Comparison of ENCODE assay signal across 8 cellular contexts in genomic region chr1:13965770-13966398, GRCh38.
A peak's percentile ranks its signal among the peaks of the same experiment; 100 is the strongest.
DNase-seq lines count a peak whose midpoint lies in the region; ATAC-seq and TF ChIP-seq lines count a peak whose summit lies in the region.

No MANE protein-coding gene starts in this region.

- H3K27ac Mint-ChIP-seq in CD8-positive, alpha-beta T cell: no peak overlapping the region

- no peak overlapping the region for H3K4me3 Mint-ChIP-seq in CD8-positive, alpha-beta T cell

- H3K9me3 ChIP-seq in NT2/D1 (ENCODE audit: insufficient read depth, low read length) (peaks cover 9% of the 10 kb centered on the region; the same call in 1 of the 2 replicates), mucosa of descending colon (peaks cover 6% of the 10 kb centered on the region)
- no peaks in the 10 kb centered on the region for H3K9me3 ChIP-seq in CD8-positive, alpha-beta T cell (ENCODE audit: low read length)

- CTCF ChIA-PET in CD8-positive, alpha-beta T cell (lab: Charles Lee): no interaction called here

- H3K4me3 ChIP-seq in NT2/D1 (ENCODE audit: insufficient read length, low read depth): no peak overlapping the region
- no peak overlapping the region for H3K4me3 ChIP-seq in mucosa of descending colon
- no peak overlapping the region for H3K4me3 ChIP-seq in CD8-positive, alpha-beta T cell (ENCODE audit: low read depth, low read length)

- H3K9ac ChIP-seq in NT2/D1 (ENCODE audit: insufficient read length, low read depth): no peak overlapping the region

- POLR2A ChIA-PET in CD8-positive, alpha-beta T cell (lab: Charles Lee): no interaction called here

- TF ChIP-seq CTCF in mucosa of descending colon (IDR thresholded peaks at IDR 0.05): no peak
- no peak for TF ChIP-seq CTCF in CD8-positive, alpha-beta T cell (IDR thresholded peaks at IDR 0.05)

- H3K36me3 Mint-ChIP-seq in CD8-positive, alpha-beta T cell: no peaks in the 10 kb centered on the region

- peaks cover 7% of the 10 kb centered on the region for H3K9me3 Mint-ChIP-seq in CD8-positive, alpha-beta T cell

- H3K27ac ChIP-seq in CD8-positive, alpha-beta T cell (ENCODE audit: low read depth, low read length): no peak overlapping the region

- ATAC-seq in mucosa of descending colon (peak; percentile 79), GM19351 (IDR thresholded peaks at IDR 0.05; ENCODE audit: unreplicated experiment) (no peak)
- ATAC-seq in CD8-positive, alpha-beta T cell: no peak

- H3K27me3 ChIP-seq in NT2/D1 (ENCODE audit: insufficient read depth, insufficient read length): peaks cover 7% of the 10 kb centered on the region
- no peaks in the 10 kb centered on the region for H3K27me3 ChIP-seq in CD8-positive, alpha-beta T cell (ENCODE audit: insufficient read depth, low read length)

- H3K4me1 ChIP-seq in NT2/D1 (ENCODE audit: insufficient read depth, insufficient read length): peaks cover 6% of the 10 kb centered on the region
- H3K4me1 ChIP-seq in mucosa of descending colon (ENCODE audit: low read depth): no peaks in the 10 kb centered on the region
- no peaks in the 10 kb centered on the region for H3K4me1 ChIP-seq in CD8-positive, alpha-beta T cell (ENCODE audit: insufficient read depth, low read length)

- H3K27me3 Mint-ChIP-seq in CD8-positive, alpha-beta T cell (ENCODE audit: low read depth): peaks cover 31% of the 10 kb centered on the region

- no peaks in the 10 kb centered on the region for H3K4me1 Mint-ChIP-seq in CD8-positive, alpha-beta T cell (ENCODE audit: low read depth)

- intact Hi-C loops in mucosa of descending colon (cut with DNase I, micrococcal nuclease): loop anchor here in 1 of 2 donors (5.0 kb wide), 1 partner anchor 1081 kb away; no protein-coding TSS in a partner anchor
- intact Hi-C loops in CD8-positive, alpha-beta T cell (cut with DNase I, micrococcal nuclease): loop anchor here in 1 of 2 experiments (5.0 to 10.0 kb wide), 3 partner anchors 151 to 1651 kb away; no protein-coding TSS in a partner anchor

- DNase-seq in COR-L47 (lab: John Stamatoyannopoulos, UW) (peak; percentile 48), HT-29 (ENCODE audit: low spot score) (peak; percentile 53), NT2/D1 (ENCODE audit: low read depth, low spot score) (peak; percentile 48), epidermal melanocyte (ENCODE audit: insufficient read length, low spot score) (peak; percentile 66), mucosa of descending colon (peak in 2 of 3 donors; percentile 49 to 52), NOMO-1 treated with dmso at 0.1 percent for 144 hours (lab: John Stamatoyannopoulos, UW; ENCODE audit: unreplicated experiment) (no peak)
- DNase-seq in CD8-positive, alpha-beta T cell: no peak

- H3K36me3 ChIP-seq in NT2/D1 (ENCODE audit: insufficient read depth, insufficient read length, low read length) (no peaks in the 10 kb centered on the region), mucosa of descending colon (ENCODE audit: low read depth) (no peaks in the 10 kb centered on the region)
- no peaks in the 10 kb centered on the region for H3K36me3 ChIP-seq in CD8-positive, alpha-beta T cell (ENCODE audit: insufficient read depth, low read length)

Comparison
In these comparisons a context has a peak if more than half of its experiments do, and no peak if none do; other contexts are left out.
1. DNase-seq: peak in COR-L47 (single experiment), HT-29 (single experiment), NT2/D1 (single experiment), epidermal melanocyte (single experiment) and mucosa of descending colon (2 of 3); none in CD8-positive, alpha-beta T cell (0 of 7) and NOMO-1 treated with dmso at 0.1 percent for 144 hours (single experiment).